ENCODE assay signal across 3 cellular contexts in genomic region chr12:56633465-56634241, GRCh38.
TF ChIP-seq lines count a peak whose summit lies in the region.

No MANE protein-coding gene starts in this region.

TF ChIP-seq in HCT116, 20 proteins besides CTCF, POLR2A, EP300 and RAD21 (continued from another document):
- TF ChIP-seq EZH2phosphoT487 (IDR thresholded peaks at IDR 0.05; ENCODE audit: borderline replicate concordance) (no peak), EGR1 (IDR thresholded peaks at IDR 0.05; ENCODE audit: low read depth) (no peak), SRF (IDR thresholded peaks at IDR 0.05; ENCODE audit: low read depth) (no peak), FOSL1 (IDR thresholded peaks at IDR 0.05; ENCODE audit: low read depth) (no peak), EZH2 (IDR thresholded peaks at IDR 0.05) (no peak), JUND (IDR thresholded peaks at IDR 0.05) (no peak), TCF7L2 (IDR thresholded peaks at IDR 0.05; ENCODE audit: borderline replicate concordance, extremely low read depth, insufficient read depth, insufficient read length) (no peak), REST (IDR thresholded peaks at IDR 0.05; ENCODE audit: low read depth) (no peak), ZFX (IDR thresholded peaks at IDR 0.05) (no peak), POLR2AphosphoS5 (IDR thresholded peaks at IDR 0.05; ENCODE audit: low read depth, low read length) (no peak), CEBPB (IDR thresholded peaks at IDR 0.05; ENCODE audit: low read depth) (no peak)
- TF ChIP-seq, protein P1, sequence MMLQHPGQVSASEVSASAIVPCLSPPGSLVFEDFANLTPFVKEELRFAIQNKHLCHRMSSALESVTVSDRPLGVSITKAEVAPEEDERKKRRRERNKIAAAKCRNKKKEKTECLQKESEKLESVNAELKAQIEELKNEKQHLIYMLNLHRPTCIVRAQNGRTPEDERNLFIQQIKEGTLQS (IDR thresholded peaks at IDR 0.05), result no peak
- TF ChIP-seq, protein P2, sequence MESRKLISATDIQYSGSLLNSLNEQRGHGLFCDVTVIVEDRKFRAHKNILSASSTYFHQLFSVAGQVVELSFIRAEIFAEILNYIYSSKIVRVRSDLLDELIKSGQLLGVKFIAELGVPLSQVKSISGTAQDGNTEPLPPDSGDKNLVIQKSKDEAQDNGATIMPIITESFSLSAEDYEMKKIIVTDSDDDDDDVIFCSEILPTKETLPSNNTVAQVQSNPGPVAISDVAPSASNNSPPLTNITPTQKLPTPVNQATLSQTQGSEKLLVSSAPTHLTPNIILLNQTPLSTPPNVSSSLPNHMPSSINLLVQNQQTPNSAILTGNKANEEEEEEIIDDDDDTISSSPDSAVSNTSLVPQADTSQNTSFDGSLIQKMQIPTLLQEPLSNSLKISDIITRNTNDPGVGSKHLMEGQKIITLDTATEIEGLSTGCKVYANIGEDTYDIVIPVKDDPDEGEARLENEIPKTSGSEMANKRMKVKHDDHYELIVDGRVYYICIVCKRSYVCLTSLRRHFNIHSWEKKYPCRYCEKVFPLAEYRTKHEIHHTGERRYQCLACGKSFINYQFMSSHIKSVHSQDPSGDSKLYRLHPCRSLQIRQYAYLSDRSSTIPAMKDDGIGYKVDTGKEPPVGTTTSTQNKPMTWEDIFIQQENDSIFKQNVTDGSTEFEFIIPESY (IDR thresholded peaks at IDR 0.05; ENCODE audit: extremely low read depth, insufficient replicate concordance, low read length), result no peak

TF ChIP-seq in WTC11, 78 proteins besides CTCF, POLR2A, EP300 and RAD21 (continued from another document):
- TF ChIP-seq ZNF232 (CRISPR knock-in tag; IDR thresholded peaks at IDR 0.05), result 0 out of 2 replicates have a peak, but pooled peaks have one; percentile 48

TF ChIP-seq in HEK293T, 16 proteins besides CTCF, POLR2A, EP300 and RAD21 (continued from another document):
- TF ChIP-seq PKNOX1 (IDR thresholded peaks at IDR 0.05), result no peak
- TF ChIP-seq HDGF (IDR thresholded peaks at IDR 0.05; ENCODE audit: borderline replicate concordance), result no peak
- TF ChIP-seq SUZ12 (IDR thresholded peaks at IDR 0.05), result no peak
- TF ChIP-seq BHLHE40 (IDR thresholded peaks at IDR 0.05; ENCODE audit: borderline replicate concordance), result no peak
- TF ChIP-seq TARDBP (IDR thresholded peaks at IDR 0.05), result no peak
- TF ChIP-seq FOXA1 (IDR thresholded peaks at IDR 0.05), result no peak
- no peak for TF ChIP-seq ARNT (IDR thresholded peaks at IDR 0.05)
- TF ChIP-seq LEF1 (IDR thresholded peaks at IDR 0.05; ENCODE audit: borderline replicate concordance), result no peak
- no peak for TF ChIP-seq NFRKB (IDR thresholded peaks at IDR 0.05)
- TF ChIP-seq ZNF384 (IDR thresholded peaks at IDR 0.05), result no peak
- no peak for TF ChIP-seq CTBP1 (IDR thresholded peaks at IDR 0.05; ENCODE audit: borderline replicate concordance)
- TF ChIP-seq FOXM1 (IDR thresholded peaks at IDR 0.05; ENCODE audit: borderline replicate concordance), result no peak
- no peak for TF ChIP-seq SP1 (IDR thresholded peaks at IDR 0.05)
- TF ChIP-seq FOXK2 (IDR thresholded peaks at IDR 0.05), result no peak
- TF ChIP-seq ELF4 (IDR thresholded peaks at IDR 0.05), result no peak
